In the genomic region with DNA sequence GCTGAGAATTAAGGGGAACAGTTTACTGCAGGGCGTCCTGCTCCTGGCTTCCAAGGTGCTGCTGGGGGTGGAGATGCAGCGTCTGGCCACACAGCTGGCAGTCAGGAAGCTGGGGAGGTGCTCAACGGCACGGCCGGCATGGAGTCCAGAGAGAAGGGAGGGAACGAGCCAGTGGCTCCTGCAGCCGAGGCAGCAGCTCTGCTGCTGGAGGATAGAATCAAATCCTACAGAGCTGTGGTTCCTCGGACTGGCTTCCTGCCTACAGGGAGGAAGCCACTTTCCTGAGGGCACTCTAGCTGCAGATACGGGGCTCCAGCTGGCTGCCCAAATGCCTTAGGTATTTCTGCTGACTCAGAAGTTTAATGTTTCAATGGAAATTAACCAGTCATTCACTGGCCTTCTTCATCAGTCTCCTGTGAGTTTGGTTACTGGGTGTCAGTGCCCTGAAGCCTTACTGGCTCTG, we compare ENCODE assay signal across 11 cellular contexts.
A peak's percentile ranks its signal among the peaks of the same experiment; 100 is the strongest.
DNase-seq lines count a peak whose midpoint lies in the region; ATAC-seq and TF ChIP-seq lines count a peak whose summit lies in the region.
"Had no signal": no experiment of that assay in that cellular context is flagged by ENCODE, and none has a peak within 500 bp of the region (broad histone marks: within the 10 kb centered on the region; RNA-seq: fewer than 3 reads in every experiment).

No MANE protein-coding gene starts in this region.

- H4K20me1 ChIP-seq in BLaER1 treated with 17β-estradiol and CSF1 and Interleukin-3, amounts not matched to agents 10 nM and 100 nM, result peaks cover 0 to 78% (median 10%) of the 10 kb centered on the region in 11 experiments; a peak in 13 of 22 replicates
- no peaks in the 10 kb centered on the region for H4K20me1 ChIP-seq in fibroblast of lung (ENCODE audit: control insufficient read depth, extremely low read depth, insufficient read depth, low read length)

- peak; percentile 34 for ATAC-seq in SK-N-SH treated with all-trans-retinoic acid at 6 μM for 48 hours

- DNase-seq in fibroblast of lung (ENCODE audit: low read depth in 2 of 2) (peak; percentile 34 to 48), neural crest cell (ENCODE audit: low read depth, low spot score) (no peak), chondrocyte (ENCODE audit: low spot score) (no peak), NK-92 (lab: John Stamatoyannopoulos, UW; ENCODE audit: unreplicated experiment) (no peak), substantia nigra (lab: John Stamatoyannopoulos, UW) (no peak)
- DNase-seq in activated CD4-positive, alpha-beta T cell treated with anti-CD3 and anti-CD28 coated beads, Interleukin-2, amount 50 U/mL, for 1 hour, result no peak
- DNase-seq: activated effector memory CD4-positive, alpha-beta T cell treated with anti-CD3 and anti-CD28 coated beads, Interleukin-2, amount 50 U/mL, for 16 hours; CD8-positive, alpha-beta memory T cell had no signal

- H3K27me3 Mint-ChIP-seq in neural crest cell (ENCODE audit: low read depth) (no peaks in the 10 kb centered on the region), chondrocyte (ENCODE audit: low read depth) (no peaks in the 10 kb centered on the region)

- H3K4me3 ChIP-seq in BLaER1 treated with 17β-estradiol and CSF1 and Interleukin-3, amounts not matched to agents 10 nM and 100 nM, result peak overlapping the region in 7 of 10 experiments; percentile 21 to 74 (median 39); a peak in 10 of 20 replicates
- H3K4me3 ChIP-seq in fibroblast of lung (replicated peaks in 1 of 4; ENCODE audit: control extremely low read depth in 1 of 4, insufficient read depth in 1 of 4, low read depth in 3 of 4, low read length in 4 of 4), result no peak overlapping the region

- no peak overlapping the region for H2AFZ ChIP-seq in fibroblast of lung (ENCODE audit: low read length)

- peak overlapping the region; percentile 85 to 100 (median 98) for H3K4me2 ChIP-seq in BLaER1 treated with 17β-estradiol and CSF1 and Interleukin-3, amounts not matched to agents 10 nM and 100 nM
- H3K4me2 ChIP-seq in fibroblast of lung (ENCODE audit: extremely low read depth, insufficient read depth, low read length), result no peak overlapping the region

- no peaks in the 10 kb centered on the region for H3K36me3 Mint-ChIP-seq in neural crest cell (ENCODE audit: low read depth)
- peaks cover 3% of the 10 kb centered on the region for H3K36me3 Mint-ChIP-seq in chondrocyte (ENCODE audit: low read depth)

- no peaks in the 10 kb centered on the region for H3K9me3 ChIP-seq in BLaER1 treated with 17β-estradiol and CSF1 and Interleukin-3, amounts not matched to agents 10 nM and 100 nM (replicated peaks in 1 of 11)
- no peaks in the 10 kb centered on the region for H3K9me3 ChIP-seq in fibroblast of lung (ENCODE audit: control insufficient read depth, insufficient read depth, low read depth, low read length)
- H3K9me3 ChIP-seq: neutrophil had no signal

- H3K27ac Mint-ChIP-seq in neural crest cell (ENCODE audit: unreplicated experiment), result peak overlapping the region; percentile 62
- no peak overlapping the region for H3K27ac Mint-ChIP-seq in chondrocyte (ENCODE audit: unreplicated experiment)

- H3K9ac ChIP-seq in BLaER1 treated with 17β-estradiol and CSF1 and Interleukin-3, amounts not matched to agents 10 nM and 100 nM, result peak overlapping the region in 9 of 11 experiments; percentile 30 to 70 (median 54); a peak in 17 of 22 replicates
- no peak overlapping the region for H3K9ac ChIP-seq in fibroblast of lung (ENCODE audit: insufficient read depth, low read length)

- H3K4me3 Mint-ChIP-seq in neural crest cell, result no peak overlapping the region
- no peak overlapping the region for H3K4me3 Mint-ChIP-seq in chondrocyte (ENCODE audit: unreplicated experiment)
- H3K4me3 Mint-ChIP-seq: CD8-positive, alpha-beta memory T cell had no signal

- H3K27me3 ChIP-seq in BLaER1 treated with 17β-estradiol and CSF1 and Interleukin-3, amounts not matched to agents 10 nM and 100 nM, result peaks cover 0 to 11% (median 0%) of the 10 kb centered on the region in 11 experiments; a peak in 3 of 22 replicates
- H3K27me3 ChIP-seq in fibroblast of lung (ENCODE audit: control insufficient read depth, insufficient read depth, low read length), result no peaks in the 10 kb centered on the region
- H3K27me3 ChIP-seq: neutrophil had no signal

- TF ChIP-seq CTCF in fibroblast of lung (conservative IDR thresholded peaks at IDR 0.05 in 1 of 2, IDR thresholded peaks at IDR 0.05 in 1 of 2; ENCODE audit: low read depth in 1 of 2, low read length in 2 of 2) (no peak), neural crest cell (conservative IDR thresholded peaks at IDR 0.05) (no peak), chondrocyte (IDR thresholded peaks at IDR 0.05) (no peak)

- peaks cover 21% of the 10 kb centered on the region for H3K4me1 Mint-ChIP-seq in neural crest cell
- no peaks in the 10 kb centered on the region for H3K4me1 Mint-ChIP-seq in chondrocyte (ENCODE audit: low read depth)

- H3K36me3 ChIP-seq in BLaER1 treated with 17β-estradiol and CSF1 and Interleukin-3, amounts not matched to agents 10 nM and 100 nM, result peaks cover 13 to 42% (median 28%) of the 10 kb centered on the region in 11 experiments; a peak in 21 of 22 replicates
- H3K36me3 ChIP-seq in fibroblast of lung (ENCODE audit: control insufficient read depth, insufficient read depth, low read length), result peaks cover 4% of the 10 kb centered on the region

- H3K9me3 Mint-ChIP-seq in neural crest cell (no peaks in the 10 kb centered on the region), chondrocyte (ENCODE audit: low read depth) (no peaks in the 10 kb centered on the region)
- H3K9me3 Mint-ChIP-seq: CD8-positive, alpha-beta memory T cell had no signal

- peaks cover 69 to 100% (median 100%) of the 10 kb centered on the region in 10 experiments for H3K4me1 ChIP-seq in BLaER1 treated with 17β-estradiol and CSF1 and Interleukin-3, amounts not matched to agents 10 nM and 100 nM
- no peaks in the 10 kb centered on the region for H3K4me1 ChIP-seq in fibroblast of lung (ENCODE audit: control insufficient read depth, extremely low read depth, insufficient read depth, low read length)

- no peaks in the 10 kb centered on the region for H3K79me2 ChIP-seq in fibroblast of lung (ENCODE audit: control insufficient read depth, insufficient read depth, low read length)

- H3K27ac ChIP-seq in BLaER1 treated with 17β-estradiol and CSF1 and Interleukin-3, amounts not matched to agents 10 nM and 100 nM, result peak overlapping the region in 9 of 11 experiments; percentile 42 to 99 (median 69); a peak in 18 of 22 replicates
- no peak overlapping the region for H3K27ac ChIP-seq in fibroblast of lung (ENCODE audit: insufficient read depth, low read length)
- no peak overlapping the region for H3K27ac ChIP-seq in substantia nigra (ENCODE audit: low read depth, low read length, poor library complexity, severe bottlenecking)
- H3K27ac ChIP-seq: neutrophil had no signal

TF ChIP-seq in SK-N-SH treated with all-trans-retinoic acid at 6 μM for 48 hours, 23 proteins besides CTCF, POLR2A, EP300 and RAD21:
- TF ChIP-seq, protein P1, sequence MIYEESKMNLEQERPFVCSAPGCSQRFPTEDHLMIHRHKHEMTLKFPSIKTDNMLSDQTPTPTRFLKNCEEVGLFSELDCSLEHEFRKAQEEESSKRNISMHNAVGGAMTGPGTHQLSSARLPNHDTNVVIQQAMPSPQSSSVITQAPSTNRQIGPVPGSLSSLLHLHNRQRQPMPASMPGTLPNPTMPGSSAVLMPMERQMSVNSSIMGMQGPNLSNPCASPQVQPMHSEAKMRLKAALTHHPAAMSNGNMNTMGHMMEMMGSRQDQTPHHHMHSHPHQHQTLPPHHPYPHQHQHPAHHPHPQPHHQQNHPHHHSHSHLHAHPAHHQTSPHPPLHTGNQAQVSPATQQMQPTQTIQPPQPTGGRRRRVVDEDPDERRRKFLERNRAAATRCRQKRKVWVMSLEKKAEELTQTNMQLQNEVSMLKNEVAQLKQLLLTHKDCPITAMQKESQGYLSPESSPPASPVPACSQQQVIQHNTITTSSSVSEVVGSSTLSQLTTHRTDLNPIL (CRISPR knock-in tag; IDR thresholded peaks at IDR 0.05; ENCODE audit: low read depth), result no peak
- TF ChIP-seq ZNF70 (CRISPR knock-in tag; IDR thresholded peaks at IDR 0.05) (peak; percentile 77), CSDC2 (CRISPR knock-in tag; IDR thresholded peaks at IDR 0.05) (no peak)

Comparison
In these comparisons a context has a peak if more than half of its experiments do, and no peak if none do; other contexts are left out.
1. H3K27ac ChIP-seq: peak in BLaER1 treated with 17β-estradiol and CSF1 and Interleukin-3, amounts not matched to agents 10 nM and 100 nM (9 of 11); none in fibroblast of lung (single experiment) and substantia nigra (single experiment).
2. H3K4me3 ChIP-seq: peak in BLaER1 treated with 17β-estradiol and CSF1 and Interleukin-3, amounts not matched to agents 10 nM and 100 nM (7 of 10); none in fibroblast of lung (0 of 4).
3. DNase-seq: peak in fibroblast of lung (2 of 2); none in neural crest cell (single experiment), chondrocyte (single experiment), NK-92 (single experiment), substantia nigra (0 of 49) and activated CD4-positive, alpha-beta T cell treated with anti-CD3 and anti-CD28 coated beads, Interleukin-2, amount 50 U/mL, for 1 hour (single experiment).